8 cellular contexts compared by ENCODE assay signal in the genomic region with DNA sequence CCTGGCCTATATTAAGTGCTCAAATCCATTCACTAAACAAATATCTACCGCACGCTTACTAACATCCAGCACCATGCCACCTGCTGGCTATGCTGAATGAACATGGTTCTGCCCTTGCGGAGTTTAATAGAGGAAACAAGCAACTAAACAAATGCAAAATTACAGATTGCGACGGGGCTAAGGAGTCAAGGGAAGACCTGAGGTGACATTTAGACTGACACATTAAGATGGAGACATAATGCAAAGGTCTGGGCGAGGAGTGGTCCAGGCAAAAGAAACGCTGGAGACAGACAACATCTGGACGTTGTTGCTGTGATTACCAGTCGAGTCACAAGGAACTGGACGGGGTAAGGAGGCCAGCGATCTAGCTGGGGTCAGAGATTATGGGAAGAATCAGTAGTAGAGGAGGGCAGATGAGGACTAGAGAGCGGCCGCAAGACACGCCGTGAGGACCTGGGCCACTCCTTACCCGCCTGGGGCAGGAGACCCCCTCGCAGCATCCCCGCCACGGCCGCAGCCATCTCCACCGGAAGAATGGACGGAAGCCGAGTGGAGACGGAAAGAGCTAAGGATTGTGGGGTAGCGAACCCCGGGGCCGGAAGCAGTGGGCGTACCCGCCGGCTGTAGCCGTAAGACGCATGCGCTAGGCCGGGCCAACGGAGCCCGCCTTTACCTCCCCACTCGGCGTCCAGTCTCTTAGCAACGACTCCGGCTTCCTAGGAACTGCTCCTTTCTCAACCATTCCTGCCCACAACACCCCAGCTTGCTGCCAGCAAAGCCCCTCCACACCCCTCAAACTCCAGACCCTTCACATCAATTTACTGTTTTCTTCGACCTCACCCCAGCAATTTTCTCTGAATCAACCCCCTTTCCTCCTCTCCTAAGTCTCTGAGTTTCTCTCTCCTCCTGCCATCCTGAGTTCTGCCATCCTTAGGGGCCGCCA. TPM values are rescaled to one million over a fixed set of nuclear protein-coding genes. Genes with fewer than 3 reads are reported as not detected.
DNase-seq lines count a peak whose midpoint lies in the region; ATAC-seq and TF ChIP-seq lines count a peak whose summit lies in the region.

A gene with protein sequence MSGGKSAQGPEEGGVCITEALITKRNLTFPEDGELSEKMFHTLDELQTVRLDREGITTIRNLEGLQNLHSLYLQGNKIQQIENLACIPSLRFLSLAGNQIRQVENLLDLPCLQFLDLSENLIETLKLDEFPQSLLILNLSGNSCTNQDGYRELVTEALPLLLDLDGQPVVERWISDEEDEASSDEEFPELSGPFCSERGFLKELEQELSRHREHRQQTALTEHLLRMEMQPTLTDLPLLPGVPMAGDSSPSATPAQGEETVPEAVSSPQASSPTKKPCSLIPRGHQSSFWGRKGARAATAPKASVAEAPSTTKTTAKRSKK (plus strand): TSS at position 680 of the 943 bp plus-strand sequence. CDS start 320 bp downstream, outside the sequence.
TSS of gene MRPL10 (minus strand) at position 551 of the 943 bp plus-strand sequence. CDS start at position 521, 30 bp downstream.

- intact Hi-C loops in activated CD4-positive, alpha-beta T cell treated with anti-CD3 and anti-CD28 coated beads, Interleukin-2, amount 10 ng/mL, durations not matched to agents 24 days and 14 days (cut with micrococcal nuclease) = loop anchor here (1.0 to 2.0 kb wide), 2 partner anchors 10 to 64 kb away; partner anchors contain the start of gene OSBPL7
- intact Hi-C loops in left lung (cut with DNase I) = no loop called here

- H3K36me3 ChIP-seq in left lung = peaks cover 0 to 37% of the 10 kb centered on the region in 2 donors

- H3K9me3 ChIP-seq in left lung = no peaks in the 10 kb centered on the region

- H3K27me3 ChIP-seq in left lung = no peaks in the 10 kb centered on the region

- no peaks in the 10 kb centered on the region for H3K9me3 Mint-ChIP-seq in activated CD4-positive, alpha-beta T cell treated with anti-CD3 and anti-CD28 coated beads, Interleukin-2, amount 10 ng/mL, durations not matched to agents 24 days and 14 days

- DNase-seq in NCI-H526 (lab: John Stamatoyannopoulos, UW) = peak; percentile 90 to 98
- DNase-seq in activated CD4-positive, alpha-beta T cell treated with anti-CD3 and anti-CD28 coated beads, Interleukin-2, amount 10 ng/mL, durations not matched to agents 24 days and 14 days = peak; percentile 98
- DNase-seq in dedifferentiated amniotic fluid mesenchymal stem cell (ENCODE audit: extremely low spot score) = peak; percentile 92
- DNase-seq in left lung = peak; percentile 94 to 96
- DNase-seq in stimulated activated CD4-positive, alpha-beta T cell treated with anti-CD3 and anti-CD28 coated beads, Interleukin-2, amount 100 ng/mL, for 4 hours (ENCODE audit: low read depth) = peak; percentile 88

- peak within 1 kb of the TSS; percentile 94 for H3K4me3 Mint-ChIP-seq in activated CD4-positive, alpha-beta T cell treated with anti-CD3 and anti-CD28 coated beads, Interleukin-2, amount 10 ng/mL, durations not matched to agents 24 days and 14 days

- H3K27ac Mint-ChIP-seq in activated CD4-positive, alpha-beta T cell treated with anti-CD3 and anti-CD28 coated beads, Interleukin-2, amount 10 ng/mL, durations not matched to agents 24 days and 14 days = peak within 1 kb of the TSS; percentile 89

- peak; percentile 70 for TF ChIP-seq CTCF in C4-2B (conservative IDR thresholded peaks at IDR 0.05)
- no peak for TF ChIP-seq CTCF in left lung (IDR thresholded peaks at IDR 0.05)

- H3K27me3 Mint-ChIP-seq in activated CD4-positive, alpha-beta T cell treated with anti-CD3 and anti-CD28 coated beads, Interleukin-2, amount 10 ng/mL, durations not matched to agents 24 days and 14 days = no peaks in the 10 kb centered on the region

- H3K4me1 Mint-ChIP-seq in activated CD4-positive, alpha-beta T cell treated with anti-CD3 and anti-CD28 coated beads, Interleukin-2, amount 10 ng/mL, durations not matched to agents 24 days and 14 days = peaks cover 38% of the 10 kb centered on the region

- peaks cover 26% of the 10 kb centered on the region for H3K36me3 Mint-ChIP-seq in activated CD4-positive, alpha-beta T cell treated with anti-CD3 and anti-CD28 coated beads, Interleukin-2, amount 10 ng/mL, durations not matched to agents 24 days and 14 days (ENCODE audit: low read depth)

- ATAC-seq in GM19324 (IDR thresholded peaks at IDR 0.05; ENCODE audit: low FRiP score, unreplicated experiment) (peak; percentile 89), HG03469 (IDR thresholded peaks at IDR 0.05; ENCODE audit: unreplicated experiment) (peak; percentile 51), left lung (peak; percentile 97)

- peak within 1 kb of the TSS; percentile 77 for H3K27ac ChIP-seq in C4-2B
- H3K27ac ChIP-seq in left lung = peak within 1 kb of the TSS; percentile 28 to 81

- peak within 1 kb of the TSS; percentile 61 to 89 for H3K4me3 ChIP-seq in left lung

- H3K4me1 ChIP-seq in left lung = peaks cover 13 to 41% of the 10 kb centered on the region in 2 donors

RNA-seq across cellular contexts. Expression of the first gene that starts in this region (rescaled TPM):
- 0.33 and 0.44 TPM in 2 replicates for total RNA-seq in activated CD4-positive, alpha-beta T cell treated with anti-CD3 and anti-CD28 coated beads, Interleukin-2, amount 10 ng/mL, durations not matched to agents 24 days and 14 days
- 1 to 10 TPM in 1 of 2 donors, under 1 TPM in 1; 0.44 to 6.7 TPM for total RNA-seq in left lung

RNA-seq across cellular contexts. Expression of gene MRPL10, which starts in this region (rescaled TPM):
- 55.0 and 58.3 TPM in 2 replicates for total RNA-seq in activated CD4-positive, alpha-beta T cell treated with anti-CD3 and anti-CD28 coated beads, Interleukin-2, amount 10 ng/mL, durations not matched to agents 24 days and 14 days
- total RNA-seq in left lung = 10 to 100 TPM; 26.2 to 27.3 TPM

Comparison
In these comparisons a context has a peak if more than half of its experiments do, and no peak if none do; other contexts are left out.
1. Peak in every context shown above with its lines: DNase-seq, ATAC-seq, H3K4me3 ChIP-seq and H3K27ac ChIP-seq.